ENCODE assay signal across 8 cellular contexts in the genomic region with DNA sequence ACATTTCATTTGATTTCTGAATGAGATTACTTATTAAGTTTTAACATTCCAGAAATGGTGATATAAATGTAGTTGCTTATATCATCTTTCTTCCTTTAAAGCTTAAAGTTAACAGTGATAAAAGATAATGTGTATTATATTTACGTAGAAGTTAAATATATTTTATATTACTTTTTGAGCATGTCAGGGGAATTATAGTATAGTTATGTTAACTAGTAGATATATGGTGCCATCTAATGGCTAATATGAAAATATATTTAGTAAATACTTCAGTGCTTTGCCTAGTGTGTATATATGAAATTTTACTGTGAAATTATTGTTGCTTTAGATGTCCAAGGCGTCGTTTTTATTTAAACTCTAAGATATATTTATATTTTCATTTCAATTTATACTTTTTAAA. TPM values are rescaled to one million over a fixed set of nuclear protein-coding genes. Genes with fewer than 3 reads are reported as not detected.
DNase-seq lines count a peak whose midpoint lies in the region; ATAC-seq, FAIRE-seq and TF ChIP-seq lines count a peak whose summit lies in the region.

No MANE protein-coding gene starts in this region.

- H4K20me1 ChIP-seq in astrocyte (ENCODE audit: insufficient read depth, low read length), result no peaks in the 10 kb centered on the region

- no peaks in the 10 kb centered on the region for H3K79me2 ChIP-seq in astrocyte (ENCODE audit: insufficient read depth, low read length)

- no peak overlapping the region for H3K27ac ChIP-seq in astrocyte (ENCODE audit: low read depth, low read length)

- no peak overlapping the region for H3K4me3 ChIP-seq in astrocyte (ENCODE audit: insufficient read depth, low read depth, low read length)

- CTCF ChIA-PET in T-cell (lab: Charles Lee), result interaction anchor here (0.6 to 1.5 kb wide), 3 partner anchors 131 to 1989 kb away, joined by 3 to 4 read pairs (median 4); no protein-coding TSS in a partner anchor

- no peak for ATAC-seq in T-cell (replicated peaks in 1 of 4)
- no peak for ATAC-seq in GM21515 (IDR thresholded peaks at IDR 0.05; ENCODE audit: unreplicated experiment)
- no peak for ATAC-seq in GM21723 (IDR thresholded peaks at IDR 0.05; ENCODE audit: unreplicated experiment)
- no peak for ATAC-seq in stimulated activated effector memory CD8-positive, alpha-beta T cell treated with anti-CD3 and anti-CD28 coated beads, Interleukin-12 subunit alpha, Interleukin-12 subunit beta, amount 100 ng/mL, for 72 hours

- no peaks in the 10 kb centered on the region for H3K36me3 ChIP-seq in astrocyte (ENCODE audit: insufficient read depth, low read length)

- no peak for FAIRE-seq in astrocyte (lab: Jason Lieb, UNC)

- no peaks in the 10 kb centered on the region for H3K9me3 ChIP-seq in astrocyte (ENCODE audit: insufficient read depth, low read depth, low read length)

- DNase-seq in ELR (ENCODE audit: low read depth) (peak; percentile 73), MV-4-11 (lab: John Stamatoyannopoulos, UW) (peak; percentile 7), astrocyte (ENCODE audit: low read depth) (peak; percentile 12), middle frontal gyrus (ENCODE audit: extremely low spot score, low spot score) (peak; percentile 46), T-cell (no peak)
- DNase-seq in stimulated activated effector memory CD8-positive, alpha-beta T cell treated with anti-CD3 and anti-CD28 coated beads, Interleukin-12 subunit alpha, Interleukin-12 subunit beta, amount 100 ng/mL, for 72 hours (ENCODE audit: low spot score in 2 of 2), result no peak

- no peak overlapping the region for H3K4me2 ChIP-seq in astrocyte (ENCODE audit: low read length)

- H3K27me3 ChIP-seq in astrocyte (ENCODE audit: insufficient read depth, low read length), result no peaks in the 10 kb centered on the region

- H3K27ac Mint-ChIP-seq in astrocyte (ENCODE audit: unreplicated experiment) (no peak overlapping the region), T-cell (no peak overlapping the region)
- no peak overlapping the region for H3K27ac Mint-ChIP-seq in stimulated activated effector memory CD8-positive, alpha-beta T cell treated with anti-CD3 and anti-CD28 coated beads, Interleukin-12 subunit alpha, Interleukin-12 subunit beta, amount 100 ng/mL, for 72 hours

- peaks cover 6% of the 10 kb centered on the region for H3K4me1 Mint-ChIP-seq in astrocyte (ENCODE audit: low read depth, unreplicated experiment)
- no peaks in the 10 kb centered on the region for H3K4me1 Mint-ChIP-seq in T-cell
- no peaks in the 10 kb centered on the region for H3K4me1 Mint-ChIP-seq in stimulated activated effector memory CD8-positive, alpha-beta T cell treated with anti-CD3 and anti-CD28 coated beads, Interleukin-12 subunit alpha, Interleukin-12 subunit beta, amount 100 ng/mL, for 72 hours

- H3K9ac ChIP-seq in astrocyte (ENCODE audit: low read length), result no peak overlapping the region

- H2AFZ ChIP-seq in astrocyte (ENCODE audit: low read depth, low read length), result no peak overlapping the region

- POLR2A ChIA-PET in T-cell (lab: Charles Lee), result no interaction called here

- TF ChIP-seq CTCF in astrocyte (IDR thresholded peaks at IDR 0.05; ENCODE audit: insufficient read depth, low read depth, low read length), result peak; percentile 12

- no peaks in the 10 kb centered on the region for H3K4me1 ChIP-seq in astrocyte (ENCODE audit: insufficient read depth, low read length)

- H3K36me3 Mint-ChIP-seq in astrocyte (ENCODE audit: low read depth, unreplicated experiment), result no peaks in the 10 kb centered on the region
- no peaks in the 10 kb centered on the region for H3K36me3 Mint-ChIP-seq in T-cell
- no peaks in the 10 kb centered on the region for H3K36me3 Mint-ChIP-seq in stimulated activated effector memory CD8-positive, alpha-beta T cell treated with anti-CD3 and anti-CD28 coated beads, Interleukin-12 subunit alpha, Interleukin-12 subunit beta, amount 100 ng/mL, for 72 hours

- H3K27me3 Mint-ChIP-seq in astrocyte (ENCODE audit: low read depth, unreplicated experiment), result no peaks in the 10 kb centered on the region
- peaks cover 32 to 38% of the 10 kb centered on the region in 2 donors for H3K27me3 Mint-ChIP-seq in T-cell

- H3K4me3 Mint-ChIP-seq in astrocyte (ENCODE audit: unreplicated experiment) (no peak overlapping the region), T-cell (no peak overlapping the region)
- H3K4me3 Mint-ChIP-seq in stimulated activated effector memory CD8-positive, alpha-beta T cell treated with anti-CD3 and anti-CD28 coated beads, Interleukin-12 subunit alpha, Interleukin-12 subunit beta, amount 100 ng/mL, for 72 hours, result no peak overlapping the region

- H3K9me3 Mint-ChIP-seq in astrocyte (ENCODE audit: unreplicated experiment), result peaks cover 3% of the 10 kb centered on the region
- peaks cover 2 to 5% (median 3%) of the 10 kb centered on the region in 3 donors for H3K9me3 Mint-ChIP-seq in T-cell
- H3K9me3 Mint-ChIP-seq in stimulated activated effector memory CD8-positive, alpha-beta T cell treated with anti-CD3 and anti-CD28 coated beads, Interleukin-12 subunit alpha, Interleukin-12 subunit beta, amount 100 ng/mL, for 72 hours, result no peaks in the 10 kb centered on the region

RNA-seq across cellular contexts. Expression of a gene that starts 51.5 kb away (rescaled TPM):
- total RNA-seq in astrocyte (3.9 and 6.1 TPM in 2 replicates), T-cell (not detected)

Comparison
In these comparisons a context has a peak if more than half of its experiments do, and no peak if none do; other contexts are left out.
1. DNase-seq: peak in ELR (single experiment), MV-4-11 (single experiment), astrocyte (single experiment) and middle frontal gyrus (single experiment); none in T-cell (0 of 34) and stimulated activated effector memory CD8-positive, alpha-beta T cell treated with anti-CD3 and anti-CD28 coated beads, Interleukin-12 subunit alpha, Interleukin-12 subunit beta, amount 100 ng/mL, for 72 hours (0 of 2).